In the genomic region with DNA sequence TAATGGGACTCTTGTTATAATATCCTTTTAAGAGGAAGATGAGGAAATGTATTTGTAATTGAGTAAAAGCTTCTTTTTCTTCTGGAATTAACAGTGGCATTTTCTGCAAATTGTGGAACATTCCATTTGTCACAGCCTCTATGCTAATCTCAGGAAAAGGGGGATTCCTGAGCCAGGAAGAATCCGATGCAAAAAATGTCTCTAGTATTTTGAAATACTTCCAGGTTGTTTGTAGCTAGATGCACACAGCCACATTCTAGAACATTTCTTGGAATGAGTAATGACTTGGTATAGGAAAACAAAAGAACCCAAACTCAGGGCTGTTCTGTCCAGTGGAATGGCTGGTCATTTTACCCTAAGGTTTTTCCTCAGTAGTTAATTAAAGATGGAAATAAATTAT, we compare ENCODE assay signal across 15 cellular contexts.
"Had no signal": no experiment of that assay in that cellular context is flagged by ENCODE, and none has a peak within 500 bp of the region (broad histone marks: within the 10 kb centered on the region; RNA-seq: fewer than 3 reads in every experiment).

No MANE protein-coding gene starts in this region.

- DNase-seq: activated CD4-positive, alpha-beta memory T cell treated with anti-CD3 and anti-CD28 coated beads, Interleukin-2, amount 10 ng/mL, durations not matched to agents 7 days and 5 days; activated CD4-positive, alpha-beta T cell treated with anti-CD3 and anti-CD28 coated beads for 4 hours; activated effector memory CD4-positive, alpha-beta T cell treated with Interleukin-2 at 50 U/mL for 16 hours; activated T-cell treated with anti-CD3 and anti-CD28 coated beads, Interleukin-2, amount 50 U/mL, for 4 hours; amygdala; effector CD4-positive, alpha-beta T cell; head of caudate nucleus; naive B cell; ovary had no signal

- H3K4me3 ChIP-seq: neural progenitor cell, ovary, thoracic aorta had no signal

- H3K36me3 ChIP-seq: neural progenitor cell, ovary, thoracic aorta had no signal

- FAIRE-seq: frontal cortex had no signal

- H3K27ac ChIP-seq: neural progenitor cell, ovary, thoracic aorta had no signal

- H3K4me2 ChIP-seq: neural progenitor cell had no signal

- H3K27me3 ChIP-seq: neural progenitor cell, ovary had no signal

- H3K9me3 ChIP-seq: ovary, thoracic aorta had no signal

- H2AFZ ChIP-seq: neural progenitor cell had no signal

- H3K9ac ChIP-seq: neural progenitor cell had no signal

- ATAC-seq: activated T-cell treated with anti-CD3 and anti-CD28 coated beads, Interleukin-2, amount 50 U/mL, for 4 hours; left lobe of liver; stimulated activated effector memory CD8-positive, alpha-beta T cell treated with anti-CD3 and anti-CD28 coated beads, Interleukin-12 subunit alpha, Interleukin-12 subunit beta, amount 100 ng/mL, for 72 hours; WTC11 had no signal
